8 cellular contexts compared by ENCODE assay signal in the genomic region with DNA sequence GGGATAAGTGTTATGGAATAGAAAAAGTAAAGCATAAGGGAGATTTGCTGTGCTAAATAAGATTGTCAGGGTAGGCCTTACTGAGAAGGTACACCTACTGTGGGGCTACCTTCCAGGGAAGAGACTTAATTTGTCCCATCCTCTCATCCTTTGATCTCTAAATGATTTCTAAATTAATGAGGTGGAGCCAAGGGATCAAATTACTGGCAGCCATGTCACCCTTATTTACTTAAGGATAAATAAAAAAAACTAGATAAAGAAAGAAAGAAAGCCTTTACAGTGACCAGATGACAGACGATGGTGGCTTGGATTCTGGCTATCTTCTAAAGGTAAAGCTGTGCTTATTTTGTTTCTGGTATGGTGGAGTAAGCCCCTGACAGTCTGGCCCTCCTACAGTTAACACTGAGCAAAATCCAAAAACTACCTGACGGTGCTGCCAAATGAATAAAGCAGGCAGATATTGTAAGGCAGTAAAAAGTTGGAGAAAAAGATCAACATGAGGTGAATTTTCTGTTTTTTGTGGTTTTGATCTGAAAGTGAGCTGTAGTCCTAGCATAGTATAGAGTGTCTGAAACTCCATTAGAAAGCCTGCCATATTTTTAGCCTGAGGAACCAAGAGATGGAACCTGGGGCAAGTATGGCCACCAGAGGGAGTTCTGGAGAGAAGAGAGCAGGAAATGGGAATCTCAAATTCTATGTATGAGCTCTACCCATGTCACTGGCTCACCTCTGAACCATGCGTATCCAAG.
DNase-seq lines count a peak whose midpoint lies in the region; TF ChIP-seq lines count a peak whose summit lies in the region.

No MANE protein-coding gene starts in this region.

- intact Hi-C loops in dorsolateral prefrontal cortex (cut with DNase I) = no loop called here

- H3K9me3 Mint-ChIP-seq in mesothelial cell of epicardium = peaks cover 9% of the 10 kb centered on the region

- DNase-seq in D341Med (ENCODE audit: low spot score) = peak; percentile 74
- DNase-seq in H7 = peak; percentile 72
- DNase-seq in OCI-M1 (lab: John Stamatoyannopoulos, UW) = peak; percentile 53
- peak in 2 of 10 donors; percentile 16 to 47 for DNase-seq in dorsolateral prefrontal cortex
- DNase-seq in mesothelial cell of epicardium (ENCODE audit: low spot score in 2 of 2, unreplicated experiment in 2 of 2) = no peak
- no peak for DNase-seq in stimulated activated naive CD4-positive, alpha-beta T cell (lab: John Stamatoyannopoulos, UW)
- DNase-seq in NOMO-1 treated with dmso at 0.1 percent for 144 hours (lab: John Stamatoyannopoulos, UW; ENCODE audit: unreplicated experiment) = no peak
- DNase-seq in NK-92 (lab: John Stamatoyannopoulos, UW; ENCODE audit: unreplicated experiment) = no peak

- H3K27ac Mint-ChIP-seq in mesothelial cell of epicardium = peak overlapping the region; percentile 53

- TF ChIP-seq CTCF in dorsolateral prefrontal cortex (IDR thresholded peaks at IDR 0.05 in 54 of 56, conservative IDR thresholded peaks at IDR 0.05 in 2 of 56; ENCODE audit: low read depth in 1 of 56, partially characterized antibody in 56 of 56) (peak in 54 of 56 donors; percentile 23 to 67 (median 50)), mesothelial cell of epicardium (IDR thresholded peaks at IDR 0.05; ENCODE audit: unreplicated experiment) (peak; percentile 53)

- no peaks in the 10 kb centered on the region for H3K27me3 Mint-ChIP-seq in mesothelial cell of epicardium (ENCODE audit: low read depth)

- H3K36me3 Mint-ChIP-seq in mesothelial cell of epicardium = peaks cover 14% of the 10 kb centered on the region

- H3K4me3 ChIP-seq in H7 (ENCODE audit: insufficient read depth, low read depth, low read length) (no peak overlapping the region), dorsolateral prefrontal cortex (no peak overlapping the region)

- no peaks in the 10 kb centered on the region for H3K36me3 ChIP-seq in H7 (replicated peaks; ENCODE audit: control insufficient read depth, insufficient read depth, low read length)

- H3K27me3 ChIP-seq in H7 (ENCODE audit: control insufficient read depth, insufficient read depth, low read length) = no peaks in the 10 kb centered on the region; the same call in 1 of the 2 replicates
- no peaks in the 10 kb centered on the region for H3K27me3 ChIP-seq in dorsolateral prefrontal cortex

- H3K4me3 Mint-ChIP-seq in mesothelial cell of epicardium = no peak overlapping the region

- peaks cover 11% of the 10 kb centered on the region for H3K4me1 Mint-ChIP-seq in mesothelial cell of epicardium

- H3K27ac ChIP-seq in dorsolateral prefrontal cortex = no peak overlapping the region

Comparison
In these comparisons a context has a peak if more than half of its experiments do, and no peak if none do; other contexts are left out.
1. DNase-seq: peak in D341Med (single experiment), H7 (single experiment) and OCI-M1 (single experiment); none in mesothelial cell of epicardium (0 of 2), stimulated activated naive CD4-positive, alpha-beta T cell (0 of 6), NOMO-1 treated with dmso at 0.1 percent for 144 hours (single experiment) and NK-92 (single experiment).